22 cellular contexts compared by ENCODE assay signal in the genomic region with DNA sequence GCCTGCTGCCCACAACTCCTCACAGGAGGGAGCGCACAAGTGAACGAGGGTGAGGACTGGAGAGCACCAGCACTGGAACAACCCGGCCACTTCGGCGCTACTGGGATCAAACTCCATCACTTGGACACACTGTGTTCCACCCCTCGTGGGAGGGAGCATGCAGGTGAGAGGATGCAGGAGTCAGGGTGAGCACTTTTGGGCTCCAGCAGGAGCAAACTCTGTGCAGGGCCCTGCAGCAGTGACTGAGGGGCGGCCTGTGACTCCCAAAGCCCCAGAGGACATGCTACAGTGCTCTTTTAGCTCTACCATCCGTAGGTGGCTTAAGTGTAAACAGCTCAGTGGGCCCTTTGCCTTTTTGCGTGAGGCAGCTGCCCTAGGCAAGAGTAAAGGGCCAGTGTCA.
"Had no signal": no experiment of that assay in that cellular context is flagged by ENCODE, and none has a peak within 500 bp of the region (broad histone marks: within the 10 kb centered on the region; RNA-seq: fewer than 3 reads in every experiment).

No MANE protein-coding gene starts in this region.

- DNase-seq: KBM-7, MV-4-11, NCI-H1048, NCI-H1105, NCI-H1417, NCI-H1436 treated with DMSO at 0.1 percent for 48 hours, NCI-H1694, NCI-H187 treated with DMSO at 0.1 percent for 48 hours, NCI-H2029 treated with DMSO at 0.1 percent for 48 hours, NCI-H2171 treated with DMSO at 0.1 percent for 48 hours, NCI-H345, NCI-H446 treated with DMSO at 0.1 percent for 48 hours, NCI-H510A treated with DMSO at 0.1 percent for 48 hours, NCI-H526, Right ventricle myocardium superior, RPMI8226, SIG-M5 had no signal

- H3K9me3 ChIP-seq: SJSA1 had no signal

- H3K4me1 ChIP-seq: SJSA1 had no signal

- FAIRE-seq: HTR-8/SVneo, RCC 7860 had no signal

- H3K27me3 ChIP-seq: SJSA1 had no signal

- H3K4me3 ChIP-seq: SJSA1, SK-N-MC had no signal

- H3K27ac ChIP-seq: HL-60, SJSA1, SK-N-MC had no signal

- H3K36me3 ChIP-seq: SJSA1 had no signal
